15 cellular contexts compared by ENCODE assay signal in genomic region chr12:72133497-72134055, GRCh38.
DNase-seq lines count a peak whose midpoint lies in the region; ATAC-seq and TF ChIP-seq lines count a peak whose summit lies in the region.
"Had no signal": no experiment of that assay in that cellular context is flagged by ENCODE, and none has a peak within 500 bp of the region (broad histone marks: within the 10 kb centered on the region; RNA-seq: fewer than 3 reads in every experiment).

No MANE protein-coding gene starts in this region.

- intact Hi-C loops in PC-3 (cut with micrococcal nuclease), result loop anchor here (1.0 kb wide), 1 partner anchor 131 kb away; no protein-coding TSS in a partner anchor

- no peaks in the 10 kb centered on the region for H3K9me3 ChIP-seq in PC-3 (ENCODE audit: low read length)
- H3K9me3 ChIP-seq: sigmoid colon had no signal

- no peak overlapping the region for H3K27ac Mint-ChIP-seq in activated T-cell treated with anti-CD3 and anti-CD28 coated beads, Interleukin-2, amount 50 U/mL, for 72 hours
- H3K27ac Mint-ChIP-seq: activated CD8-positive, alpha-beta T cell treated with anti-CD3 and anti-CD28 coated beads for 36 hours; natural killer cell had no signal

- no peaks in the 10 kb centered on the region for H3K27me3 Mint-ChIP-seq in activated T-cell treated with anti-CD3 and anti-CD28 coated beads, Interleukin-2, amount 50 U/mL, for 72 hours (ENCODE audit: low read depth)
- H3K27me3 Mint-ChIP-seq: activated CD8-positive, alpha-beta T cell treated with anti-CD3 and anti-CD28 coated beads for 36 hours had no signal

- CTCF ChIA-PET in PC-3 (lab: Charles Lee), result no interaction called here

- POLR2A ChIA-PET in PC-3 (lab: Charles Lee; ENCODE audit: unreplicated experiment), result no interaction called here

- no peak overlapping the region for H3K4me3 Mint-ChIP-seq in activated T-cell treated with anti-CD3 and anti-CD28 coated beads, Interleukin-2, amount 50 U/mL, for 72 hours
- H3K4me3 Mint-ChIP-seq: activated CD8-positive, alpha-beta T cell treated with anti-CD3 and anti-CD28 coated beads for 36 hours; natural killer cell had no signal

- H3K9ac ChIP-seq in PC-3 (ENCODE audit: low read length), result no peak overlapping the region

- ATAC-seq in PC-3 (peak; percentile 90), GM21717 (IDR thresholded peaks at IDR 0.05; ENCODE audit: unreplicated experiment) (no peak), GM18498 (IDR thresholded peaks at IDR 0.05; ENCODE audit: unreplicated experiment) (no peak), HG02970 (IDR thresholded peaks at IDR 0.05; ENCODE audit: low FRiP score, unreplicated experiment) (no peak)
- ATAC-seq in activated T-cell treated with anti-CD3 and anti-CD28 coated beads, Interleukin-2, amount 50 U/mL, for 72 hours (replicated peaks in 1 of 2), result no peak
- ATAC-seq: activated CD8-positive, alpha-beta T cell treated with anti-CD3 and anti-CD28 coated beads for 36 hours; natural killer cell had no signal

- H3K4me1 Mint-ChIP-seq in activated T-cell treated with anti-CD3 and anti-CD28 coated beads, Interleukin-2, amount 50 U/mL, for 72 hours (ENCODE audit: low read depth), result no peaks in the 10 kb centered on the region
- H3K4me1 Mint-ChIP-seq: natural killer cell had no signal

- H3K36me3 ChIP-seq in PC-3 (ENCODE audit: low read depth, low read length), result no peaks in the 10 kb centered on the region
- H3K36me3 ChIP-seq: left ventricle myocardium inferior, sigmoid colon had no signal

- no peaks in the 10 kb centered on the region for H3K4me1 ChIP-seq in PC-3 (ENCODE audit: insufficient read depth, low read length)
- H3K4me1 ChIP-seq: left ventricle myocardium inferior, sigmoid colon had no signal

- H3K79me2 ChIP-seq in PC-3 (ENCODE audit: low read length), result no peaks in the 10 kb centered on the region

- H3K36me3 Mint-ChIP-seq in activated T-cell treated with anti-CD3 and anti-CD28 coated beads, Interleukin-2, amount 50 U/mL, for 72 hours (ENCODE audit: insufficient read depth in 2 of 2), result no peaks in the 10 kb centered on the region
- H3K36me3 Mint-ChIP-seq: natural killer cell had no signal

- H2AFZ ChIP-seq in PC-3 (ENCODE audit: low read length), result no peak overlapping the region

- no peak for DNase-seq in AG09319 (ENCODE audit: extremely low read depth, low read depth)
- peak; percentile 28 for DNase-seq in PC-3
- DNase-seq in glomerular visceral epithelial cell (ENCODE audit: extremely low spot score), result peak; percentile 5
- DNase-seq in activated T-cell treated with anti-CD3 and anti-CD28 coated beads, Interleukin-2, amount 50 U/mL, for 72 hours, result no peak
- DNase-seq: activated CD8-positive, alpha-beta T cell treated with anti-CD3 and anti-CD28 coated beads for 36 hours; activated gamma-delta T cell treated with Interleukin-2 at 50 U/mL for 16 hours; left ventricle myocardium inferior; MM.1S; natural killer cell; sigmoid colon; T1000 had no signal

- peak; percentile 18 for TF ChIP-seq CTCF in AG09319 (IDR thresholded peaks at IDR 0.05; ENCODE audit: low read depth, low read length)
- peak; percentile 8; the same call in 1 of the 2 replicates for TF ChIP-seq CTCF in GM12875 (IDR thresholded peaks at IDR 0.05; ENCODE audit: borderline replicate concordance, insufficient read depth, low read depth, low read length)
- peak; percentile 50 for TF ChIP-seq CTCF in PC-3 (conservative IDR thresholded peaks at IDR 0.05; ENCODE audit: low read depth, low read length)

- H3K9me3 Mint-ChIP-seq in activated T-cell treated with anti-CD3 and anti-CD28 coated beads, Interleukin-2, amount 50 U/mL, for 72 hours, result no peaks in the 10 kb centered on the region
- H3K9me3 Mint-ChIP-seq: activated CD8-positive, alpha-beta T cell treated with anti-CD3 and anti-CD28 coated beads for 36 hours had no signal

- H3K9me2 ChIP-seq in PC-3 (replicated peaks; ENCODE audit: low read length), result no peaks in the 10 kb centered on the region

- H3K4me3 ChIP-seq in GM12875 (ENCODE audit: low read depth, low read length) (no peak overlapping the region), PC-3 (ENCODE audit: low read length) (no peak overlapping the region)
- H3K4me3 ChIP-seq: left ventricle myocardium inferior, sigmoid colon had no signal

- H3K27me3 ChIP-seq in PC-3 (ENCODE audit: low read length), result peaks cover 49% of the 10 kb centered on the region
- H3K27me3 ChIP-seq: sigmoid colon had no signal

- H3F3A ChIP-seq in PC-3 (ENCODE audit: low read length, unreplicated experiment), result no peaks in the 10 kb centered on the region

- H3K27ac ChIP-seq in PC-3 (ENCODE audit: low read length), result no peak overlapping the region
- H3K27ac ChIP-seq: left ventricle myocardium inferior, sigmoid colon had no signal

- no peak overlapping the region for H3K4me2 ChIP-seq in PC-3 (ENCODE audit: low read length)

- no peaks in the 10 kb centered on the region for H4K20me1 ChIP-seq in PC-3 (ENCODE audit: low read length)

- no TSS peak for BruUV-seq in PC-3 (replicated peaks; lab: Mats Ljungman, UMichigan)

Comparison
In these comparisons a context has a peak if more than half of its experiments do, and no peak if none do; other contexts are left out.
1. DNase-seq: peak in PC-3 (single experiment) and glomerular visceral epithelial cell (single experiment); none in AG09319 (single experiment) and activated T-cell treated with anti-CD3 and anti-CD28 coated beads, Interleukin-2, amount 50 U/mL, for 72 hours (0 of 2).
2. Peak in every context shown above with its lines, with median percentiles within 50 percentile points of each other: CTCF ChIP-seq.